In genomic region chr7:11376549-11376948, GRCh38 we compare ENCODE assay signal across 18 cellular contexts.
"Had no signal": no experiment of that assay in that cellular context is flagged by ENCODE, and none has a peak within 500 bp of the region (broad histone marks: within the 10 kb centered on the region; RNA-seq: fewer than 3 reads in every experiment).

No MANE protein-coding gene starts in this region.

- H3K27ac ChIP-seq: esophagus squamous epithelium, gastroesophageal sphincter, left lung, lower lobe of right lung, suprapubic skin, thyroid gland had no signal

- DNase-seq: effector memory CD4-positive, alpha-beta T cell; esophagus squamous epithelium; foreskin fibroblast; immature natural killer cell; kidney; left lung; lower lobe of right lung; natural killer cell; posterior cingulate gyrus; right cardiac atrium; stimulated activated CD4-positive, alpha-beta T cell treated with anti-CD3 and anti-CD28 coated beads, Interleukin-4, amount 100 ng/mL, for 1 hour; stimulated activated CD8-positive, alpha-beta memory T cell treated with anti-CD3 and anti-CD28 coated beads, Interleukin-4, amount 100 ng/mL, for 48 hours; stimulated activated naive CD8-positive, alpha-beta T cell treated with anti-CD3 and anti-CD28 coated beads, Interleukin-15, Interleukin-2, amounts not matched to agents 100 U/mL and 50 U/mL, for 24 hours; thyroid gland had no signal

- H3K27me3 ChIP-seq: esophagus squamous epithelium, gastroesophageal sphincter, left lung, suprapubic skin, thyroid gland had no signal

- H3K4me1 ChIP-seq: esophagus squamous epithelium, gastroesophageal sphincter, left lung, lower lobe of right lung, suprapubic skin had no signal

- ATAC-seq: gastroesophageal sphincter; left lung; lower lobe of right lung; natural killer cell; right cardiac atrium; stimulated activated effector memory CD8-positive, alpha-beta T cell treated with anti-CD3 and anti-CD28 coated beads, Interleukin-12 subunit alpha, Interleukin-12 subunit beta, amount 100 ng/mL, for 72 hours; stimulated activated naive CD8-positive, alpha-beta T cell treated with anti-CD3 and anti-CD28 coated beads, Interleukin-15, Interleukin-2, amounts not matched to agents 100 U/mL and 50 U/mL, for 24 hours had no signal

- FAIRE-seq: urothelium cell line had no signal

- H3K4me3 ChIP-seq: esophagus squamous epithelium, gastroesophageal sphincter, left lung, lower lobe of right lung, suprapubic skin, thyroid gland had no signal

- H3K9me3 ChIP-seq: esophagus squamous epithelium, gastroesophageal sphincter, left lung, lower lobe of right lung, suprapubic skin, thyroid gland had no signal

- H3K36me3 ChIP-seq: esophagus squamous epithelium, gastroesophageal sphincter, left lung, lower lobe of right lung, suprapubic skin, thyroid gland had no signal
